ENCODE assay signal across 8 cellular contexts in the genomic region with DNA sequence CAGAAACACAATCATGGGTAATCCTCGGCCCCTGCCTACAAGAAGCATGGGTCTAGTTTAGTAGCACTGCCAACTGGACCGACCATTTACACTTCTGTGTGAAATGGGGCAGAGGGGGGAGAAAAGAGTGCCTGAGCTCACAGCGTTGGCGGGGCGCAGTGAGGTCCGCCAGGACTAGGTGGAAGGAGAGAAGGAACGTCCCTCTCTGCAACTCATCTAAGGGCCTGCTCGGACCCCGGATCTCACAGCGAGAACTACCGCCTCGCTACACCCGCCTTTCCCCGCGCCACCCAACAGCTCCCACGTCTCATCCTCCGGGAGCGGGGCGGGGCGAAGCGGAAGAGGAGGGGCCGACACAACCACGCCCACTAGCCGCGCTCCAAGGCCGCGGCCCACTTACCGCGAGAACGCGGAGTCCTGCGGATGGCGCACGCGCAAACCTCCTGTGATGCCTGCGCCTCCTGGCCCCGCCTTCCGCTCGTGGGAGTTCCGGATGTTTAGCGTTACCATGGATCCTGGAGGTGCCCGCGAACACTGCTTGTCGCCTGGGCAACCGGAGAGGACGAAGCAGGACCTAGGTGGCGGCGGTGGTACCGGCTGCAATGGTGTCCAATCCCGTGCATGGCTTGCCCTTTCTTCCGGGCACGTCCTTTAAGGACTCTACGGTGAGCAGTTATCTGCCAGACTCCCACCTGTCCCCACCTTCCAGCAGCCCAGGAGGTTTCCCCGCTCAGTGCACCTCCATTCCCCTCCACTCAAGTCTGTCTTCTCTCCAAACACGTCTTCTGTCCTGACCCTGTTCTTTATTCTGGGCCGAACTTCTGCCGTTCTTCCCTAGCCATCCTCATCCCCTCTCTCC. TPM values are rescaled to one million over a fixed set of nuclear protein-coding genes. Genes with fewer than 3 reads are reported as not detected.
DNase-seq lines count a peak whose midpoint lies in the region; ATAC-seq and TF ChIP-seq lines count a peak whose summit lies in the region.

A gene with protein sequence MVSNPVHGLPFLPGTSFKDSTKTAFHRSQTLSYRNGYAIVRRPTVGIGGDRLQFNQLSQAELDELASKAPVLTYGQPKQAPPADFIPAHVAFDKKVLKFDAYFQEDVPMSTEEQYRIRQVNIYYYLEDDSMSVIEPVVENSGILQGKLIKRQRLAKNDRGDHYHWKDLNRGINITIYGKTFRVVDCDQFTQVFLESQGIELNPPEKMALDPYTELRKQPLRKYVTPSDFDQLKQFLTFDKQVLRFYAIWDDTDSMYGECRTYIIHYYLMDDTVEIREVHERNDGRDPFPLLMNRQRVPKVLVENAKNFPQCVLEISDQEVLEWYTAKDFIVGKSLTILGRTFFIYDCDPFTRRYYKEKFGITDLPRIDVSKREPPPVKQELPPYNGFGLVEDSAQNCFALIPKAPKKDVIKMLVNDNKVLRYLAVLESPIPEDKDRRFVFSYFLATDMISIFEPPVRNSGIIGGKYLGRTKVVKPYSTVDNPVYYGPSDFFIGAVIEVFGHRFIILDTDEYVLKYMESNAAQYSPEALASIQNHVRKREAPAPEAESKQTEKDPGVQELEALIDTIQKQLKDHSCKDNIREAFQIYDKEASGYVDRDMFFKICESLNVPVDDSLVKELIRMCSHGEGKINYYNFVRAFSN (plus strand): TSS at position 534 of the 859 bp plus-strand sequence. CDS start 69 bp downstream, at position 603.

- H3K27ac Mint-ChIP-seq in activated B cell treated with CpG ODN at 0.5 μM for 24 hours: no peak within 1 kb of the TSS
- H3K27ac Mint-ChIP-seq in central memory CD8-positive, alpha-beta T cell (ENCODE audit: low read depth): no peak within 1 kb of the TSS

- in situ Hi-C loops in GM18951 (cut with MboI; ENCODE audit: low sequenced_read_pairs, unreplicated experiment): loop anchor here (5.0 to 10.0 kb wide), 3 partner anchors 77 to 247 kb away; no protein-coding TSS in a partner anchor

- no peak within 1 kb of the TSS for H3K4me3 Mint-ChIP-seq in activated B cell treated with CpG ODN at 0.5 μM for 24 hours
- H3K4me3 Mint-ChIP-seq in central memory CD8-positive, alpha-beta T cell: no peak within 1 kb of the TSS

- TF ChIP-seq POLR2A in GM18951 (IDR thresholded peaks at IDR 0.05; ENCODE audit: extremely low read depth, insufficient read depth, insufficient read length): peak; percentile 96

- no peaks in the 10 kb centered on the region for H3K27me3 Mint-ChIP-seq in activated B cell treated with CpG ODN at 0.5 μM for 24 hours
- H3K27me3 Mint-ChIP-seq in central memory CD8-positive, alpha-beta T cell: no peaks in the 10 kb centered on the region

- peak; percentile 96 for DNase-seq in AG08396 (ENCODE audit: low spot score)
- DNase-seq in NCI-H226: peak; percentile 90
- DNase-seq in activated B cell treated with CpG ODN at 0.5 μM for 24 hours: peak; percentile 97
- peak; percentile 95 to 96 for DNase-seq in central memory CD8-positive, alpha-beta T cell (ENCODE audit: low spot score in 2 of 2)
- DNase-seq in iris pigment epithelial cell (ENCODE audit: low read depth): peak; percentile 97
- DNase-seq in stimulated activated CD4-positive, alpha-beta T cell treated with anti-CD3 and anti-CD28 coated beads, Interleukin-12 subunit alpha, Interleukin-12 subunit beta, amount 100 ng/mL, for 4 hours: peak; percentile 98

- TF ChIP-seq CTCF in activated B cell treated with CpG ODN at 0.5 μM for 24 hours (IDR thresholded peaks at IDR 0.05): no peak

- intact Hi-C loops in activated B cell treated with CpG ODN at 0.5 μM for 24 hours (cut with micrococcal nuclease): loop anchor here (1.0 to 5.0 kb wide), 11 partner anchors 58 to 1125 kb away; a partner anchor contains a TSS

- peaks cover 3% of the 10 kb centered on the region for H3K36me3 Mint-ChIP-seq in activated B cell treated with CpG ODN at 0.5 μM for 24 hours (ENCODE audit: low read depth)
- H3K36me3 Mint-ChIP-seq in central memory CD8-positive, alpha-beta T cell (ENCODE audit: insufficient read depth): peaks cover 3% of the 10 kb centered on the region

- peaks cover 16% of the 10 kb centered on the region for H3K4me1 Mint-ChIP-seq in activated B cell treated with CpG ODN at 0.5 μM for 24 hours
- H3K4me1 Mint-ChIP-seq in central memory CD8-positive, alpha-beta T cell: peaks cover 6% of the 10 kb centered on the region

- POLR2A ChIA-PET in activated B cell treated with CpG ODN at 0.5 μM for 24 hours (lab: Charles Lee): interaction anchor here (0.6 to 2.0 kb wide), 7 partner anchors 71 to 157 kb away, joined by 3 to 16 read pairs (median 5); a partner anchor contains a TSS

- CTCF ChIA-PET in activated B cell treated with CpG ODN at 0.5 μM for 24 hours (lab: Charles Lee): interaction anchor here (0.9 to 7.7 kb wide), 12 partner anchors 11 to 245 kb away, joined by 3 to 66 read pairs (median 5); a partner anchor contains a TSS

- ATAC-seq in HG03175 (IDR thresholded peaks at IDR 0.05; ENCODE audit: unreplicated experiment) (peak; percentile 96), activated B cell treated with CpG ODN at 0.5 μM for 24 hours (ENCODE audit: low read depth) (peak; percentile 90)
- ATAC-seq in central memory CD8-positive, alpha-beta T cell (replicated peaks; ENCODE audit: extremely low read depth, poor library complexity, severe bottlenecking): peak; percentile 92

- no peaks in the 10 kb centered on the region for H3K9me3 Mint-ChIP-seq in activated B cell treated with CpG ODN at 0.5 μM for 24 hours
- H3K9me3 Mint-ChIP-seq in central memory CD8-positive, alpha-beta T cell: no peaks in the 10 kb centered on the region

RNA-seq across cellular contexts. Expression of the gene that starts here (rescaled TPM):
- total RNA-seq in activated B cell treated with CpG ODN at 0.5 μM for 24 hours: 15.8 and 23.2 TPM in 2 replicates

Comparison
In these comparisons a context has a peak if more than half of its experiments do, and no peak if none do; other contexts are left out.
1. Peak in every context shown above with its lines: DNase-seq and ATAC-seq.